Comparison of ENCODE assay signal across 8 cellular contexts in the genomic region with DNA sequence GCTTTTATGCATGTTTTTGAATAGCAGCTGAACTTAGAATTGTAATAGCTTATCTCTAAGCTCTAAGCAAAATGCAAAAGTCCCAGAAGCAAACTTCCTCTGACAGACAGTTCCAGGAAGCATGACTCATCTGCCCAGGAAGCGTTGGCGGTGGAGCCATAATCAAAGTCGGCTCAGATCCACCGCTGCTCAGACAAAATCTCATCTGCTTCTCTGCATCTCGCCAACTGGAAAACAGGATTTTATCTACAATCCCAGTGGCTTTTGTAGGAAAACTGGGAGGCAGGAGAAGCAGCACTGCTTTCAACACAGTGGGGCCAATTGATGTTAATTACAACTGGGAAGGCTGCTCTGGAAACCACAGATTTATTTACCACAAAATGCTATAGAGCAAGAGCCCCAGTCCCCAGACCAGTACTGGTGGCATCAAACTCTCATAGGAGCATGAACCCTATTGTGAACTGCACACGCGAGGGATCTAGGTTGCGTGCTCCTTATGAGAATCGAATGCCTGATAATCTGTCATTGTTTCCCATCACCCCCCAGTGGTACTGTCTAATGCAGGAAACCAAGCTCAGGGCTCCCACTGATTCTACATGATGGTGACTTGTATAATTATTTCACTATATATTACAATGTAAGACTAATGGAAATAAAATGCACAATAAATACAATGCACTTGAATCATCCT.
DNase-seq lines count a peak whose midpoint lies in the region; ATAC-seq and TF ChIP-seq lines count a peak whose summit lies in the region.

No MANE protein-coding gene starts in this region.

- H3K4me2 ChIP-seq in DND-41 (ENCODE audit: insufficient read depth, low read length), result peak overlapping the region; percentile 65

- ATAC-seq in DND-41 (ENCODE audit: insufficient read depth, low read depth), result peak; percentile 80

- no peaks in the 10 kb centered on the region for H3K36me3 ChIP-seq in DND-41 (ENCODE audit: insufficient read depth, low read length)

- H2AFZ ChIP-seq in DND-41 (ENCODE audit: low read depth, low read length), result peak overlapping the region; percentile 28

- peaks cover 81% of the 10 kb centered on the region for H3K4me1 ChIP-seq in DND-41 (ENCODE audit: insufficient read depth, low read length)

- TF ChIP-seq CTCF in DND-41 (IDR thresholded peaks at IDR 0.05; ENCODE audit: borderline replicate concordance, extremely low read depth, low read length, poor library complexity, severe bottlenecking) (no peak), NB4 (IDR thresholded peaks at IDR 0.05; ENCODE audit: low read depth, low read length) (no peak), neural crest cell (conservative IDR thresholded peaks at IDR 0.05) (no peak)

- no peaks in the 10 kb centered on the region for H3K36me3 Mint-ChIP-seq in neural crest cell (ENCODE audit: low read depth)

- peak overlapping the region; percentile 41 for H3K9ac ChIP-seq in DND-41 (ENCODE audit: low read depth, low read length)

- peak overlapping the region; percentile 81 for H3K27ac Mint-ChIP-seq in neural crest cell (ENCODE audit: unreplicated experiment)

- no peaks in the 10 kb centered on the region for H3K9me3 Mint-ChIP-seq in neural crest cell

- peak overlapping the region; percentile 41 for H3K4me3 Mint-ChIP-seq in neural crest cell

- H3K4me3 ChIP-seq in DND-41 (ENCODE audit: low read depth in 1 of 2, low read length in 2 of 2) (peak overlapping the region in 1 of 2 experiments; percentile 52; a peak in 3 of 4 replicates), NB4 (ENCODE audit: low read depth, low read length) (no peak overlapping the region)

- no peaks in the 10 kb centered on the region for H3K9me3 ChIP-seq in DND-41 (ENCODE audit: insufficient read depth, low read length, severe bottlenecking)

- H3K4me1 Mint-ChIP-seq in neural crest cell, result peaks cover 55% of the 10 kb centered on the region

- no peaks in the 10 kb centered on the region for H4K20me1 ChIP-seq in DND-41 (ENCODE audit: insufficient read depth, low read length)

- peak; percentile 85 for DNase-seq in DND-41
- peak; percentile 61 for DNase-seq in NB4 (ENCODE audit: low read depth)
- DNase-seq in activated CD8-positive, alpha-beta memory T cell treated with anti-CD3 and anti-CD28 coated beads, Interleukin-2, amount 50 U/mL, for 4 hours, result peak; percentile 84
- peak; percentile 6 to 23 for DNase-seq in erythroblast (lab: John Stamatoyannopoulos, UW)
- no peak for DNase-seq in neural crest cell (ENCODE audit: low read depth, low spot score)
- peak; percentile 36 to 58 (median 45) for DNase-seq in stimulated activated naive CD4-positive, alpha-beta T cell (lab: John Stamatoyannopoulos, UW)
- no peak for DNase-seq in NCI-H1436 (lab: John Stamatoyannopoulos, UW)
- no peak for DNase-seq in NCI-H1105 (lab: John Stamatoyannopoulos, UW)

- TF ChIP-seq POLR2A in NB4 (IDR thresholded peaks at IDR 0.05; ENCODE audit: extremely low read depth, insufficient read length) (no peak), erythroblast (IDR thresholded peaks at IDR 0.05; ENCODE audit: low read length) (no peak)

- no peaks in the 10 kb centered on the region for H3K27me3 Mint-ChIP-seq in neural crest cell (ENCODE audit: low read depth)

- H3K27ac ChIP-seq in DND-41 (ENCODE audit: low read length), result peak overlapping the region; percentile 82

- no peaks in the 10 kb centered on the region for H3K79me2 ChIP-seq in DND-41 (ENCODE audit: insufficient read depth, low read length)

- H3K27me3 ChIP-seq in DND-41 (ENCODE audit: insufficient read depth, low read length, poor library complexity), result no peaks in the 10 kb centered on the region

Comparison
In these comparisons a context has a peak if more than half of its experiments do, and no peak if none do; other contexts are left out.
1. DNase-seq: peak in DND-41 (single experiment), NB4 (single experiment), activated CD8-positive, alpha-beta memory T cell treated with anti-CD3 and anti-CD28 coated beads, Interleukin-2, amount 50 U/mL, for 4 hours (single experiment), erythroblast (2 of 2) and stimulated activated naive CD4-positive, alpha-beta T cell (6 of 6); none in neural crest cell (single experiment), NCI-H1436 (single experiment) and NCI-H1105 (single experiment).